11 cellular contexts compared by ENCODE assay signal in the genomic region with DNA sequence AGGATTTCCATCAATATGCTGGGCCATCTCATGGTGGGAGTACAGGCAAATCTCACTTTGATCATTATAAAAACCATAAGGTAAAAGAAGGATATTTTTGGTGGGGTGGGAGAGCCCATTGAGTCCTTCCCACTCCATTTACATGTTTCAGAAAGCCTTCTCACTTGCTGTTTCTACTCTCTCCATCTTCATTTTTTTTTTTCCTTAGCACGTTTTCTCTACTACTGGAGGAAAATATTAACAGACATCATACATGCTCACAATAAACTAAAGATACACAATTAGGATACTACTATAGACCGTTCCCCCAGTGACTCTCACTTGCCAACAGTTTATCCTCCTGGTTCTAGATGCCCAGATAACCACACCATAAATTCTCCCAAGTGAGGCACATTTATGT. TPM values are rescaled to one million over a fixed set of nuclear protein-coding genes. Genes with fewer than 3 reads are reported as not detected.
DNase-seq lines count a peak whose midpoint lies in the region; ATAC-seq and TF ChIP-seq lines count a peak whose summit lies in the region.
"Had no signal": no experiment of that assay in that cellular context is flagged by ENCODE, and none has a peak within 500 bp of the region (broad histone marks: within the 10 kb centered on the region; RNA-seq: fewer than 3 reads in every experiment).

No MANE protein-coding gene starts in this region.

- 75 to 79% methylated on average over 2 of the region's 2 CpGs for WGBS in aorta, 2 donors

- POLR2A ChIA-PET in activated B cell treated with CpG ODN at 0.5 μM for 24 hours (lab: Charles Lee), result no interaction called here

- ATAC-seq in stimulated activated naive CD8-positive, alpha-beta T cell treated with anti-CD3 and anti-CD28 coated beads, Interleukin-15, Interleukin-2, amounts not matched to agents 100 U/mL and 50 U/mL, for 24 hours, result no peak
- no peak for ATAC-seq in activated B cell treated with CpG ODN at 0.5 μM for 24 hours (ENCODE audit: low read depth)
- no peak for ATAC-seq in memory B cell (ENCODE audit: low read depth)
- ATAC-seq in aorta (ENCODE audit: low FRiP score), result no peak
- no peak for ATAC-seq in HG02642 (IDR thresholded peaks at IDR 0.05; ENCODE audit: poor library complexity, unreplicated experiment)
- ATAC-seq in HG03342 (IDR thresholded peaks at IDR 0.05; ENCODE audit: unreplicated experiment), result no peak
- ATAC-seq: HepG2 had no signal

- H3K36me3 ChIP-seq in aorta (ENCODE audit: control insufficient read depth in 1 of 2, insufficient read depth in 2 of 2, low read length in 1 of 2) (no peaks in the 10 kb centered on the region), HAP-1 (replicated peaks) (peaks cover 15% of the 10 kb centered on the region)
- H3K36me3 ChIP-seq: vagina had no signal

- in situ Hi-C loops in HAP-1 (cut with MboI; ENCODE audit: low sequenced_read_pairs), result no loop called here

- no peaks in the 10 kb centered on the region for H3K9me3 Mint-ChIP-seq in stimulated activated naive CD8-positive, alpha-beta T cell treated with anti-CD3 and anti-CD28 coated beads, Interleukin-15, Interleukin-2, amounts not matched to agents 100 ng/mL and 50 ng/mL, for 24 hours
- H3K9me3 Mint-ChIP-seq in activated B cell treated with CpG ODN at 0.5 μM for 24 hours, result no peaks in the 10 kb centered on the region
- no peaks in the 10 kb centered on the region for H3K9me3 Mint-ChIP-seq in memory B cell

- H3K27ac Mint-ChIP-seq in stimulated activated naive CD8-positive, alpha-beta T cell treated with anti-CD3 and anti-CD28 coated beads, Interleukin-15, Interleukin-2, amounts not matched to agents 100 ng/mL and 50 ng/mL, for 24 hours, result peak overlapping the region; percentile 74
- H3K27ac Mint-ChIP-seq in activated B cell treated with CpG ODN at 0.5 μM for 24 hours (peak overlapping the region; percentile 13), memory B cell (peak overlapping the region; percentile 98)

- no peak overlapping the region for H3K4me3 ChIP-seq in aorta (ENCODE audit: low read length in 2 of 2)
- H3K4me3 ChIP-seq in HAP-1, result no peak overlapping the region
- H3K4me3 ChIP-seq: vagina had no signal

- H3K27me3 ChIP-seq in aorta (ENCODE audit: control insufficient read depth in 1 of 2, insufficient read depth in 2 of 2, low read length in 1 of 2), result no peaks in the 10 kb centered on the region
- H3K27me3 ChIP-seq in HAP-1 (ENCODE audit: low read depth), result no peaks in the 10 kb centered on the region
- H3K27me3 ChIP-seq: vagina had no signal

- CTCF ChIA-PET in activated B cell treated with CpG ODN at 0.5 μM for 24 hours (lab: Charles Lee), result no interaction called here

- intact Hi-C loops in activated B cell treated with CpG ODN at 0.5 μM for 24 hours (cut with micrococcal nuclease) (no loop called here), aorta (cut with DNase I) (no loop called here)

- H3K4me3 Mint-ChIP-seq in stimulated activated naive CD8-positive, alpha-beta T cell treated with anti-CD3 and anti-CD28 coated beads, Interleukin-15, Interleukin-2, amounts not matched to agents 100 ng/mL and 50 ng/mL, for 24 hours, result peak overlapping the region; percentile 90
- peak overlapping the region; percentile 87 for H3K4me3 Mint-ChIP-seq in activated B cell treated with CpG ODN at 0.5 μM for 24 hours
- H3K4me3 Mint-ChIP-seq in memory B cell, result peak overlapping the region; percentile 35

- DNase-seq in stimulated activated naive CD8-positive, alpha-beta T cell treated with anti-CD3 and anti-CD28 coated beads, Interleukin-15, Interleukin-2, amounts not matched to agents 100 U/mL and 50 U/mL, for 24 hours, result no peak
- DNase-seq in activated B cell treated with CpG ODN at 0.5 μM for 24 hours (no peak), memory B cell (ENCODE audit: low spot score in 2 of 2) (no peak), aorta (no peak), HAP-1 (ENCODE audit: low spot score in 2 of 2) (no peak)
- DNase-seq: C1 segment of cervical spinal cord had no signal

- no peak for TF ChIP-seq CTCF in activated B cell treated with CpG ODN at 0.5 μM for 24 hours (IDR thresholded peaks at IDR 0.05)

- no peaks in the 10 kb centered on the region for H3K27me3 Mint-ChIP-seq in stimulated activated naive CD8-positive, alpha-beta T cell treated with anti-CD3 and anti-CD28 coated beads, Interleukin-15, Interleukin-2, amounts not matched to agents 100 ng/mL and 50 ng/mL, for 24 hours
- H3K27me3 Mint-ChIP-seq in activated B cell treated with CpG ODN at 0.5 μM for 24 hours, result no peaks in the 10 kb centered on the region
- H3K27me3 Mint-ChIP-seq in memory B cell, result no peaks in the 10 kb centered on the region

- peaks cover 32% of the 10 kb centered on the region for H3K36me3 Mint-ChIP-seq in stimulated activated naive CD8-positive, alpha-beta T cell treated with anti-CD3 and anti-CD28 coated beads, Interleukin-15, Interleukin-2, amounts not matched to agents 100 ng/mL and 50 ng/mL, for 24 hours (ENCODE audit: low read depth)
- peaks cover 15% of the 10 kb centered on the region for H3K36me3 Mint-ChIP-seq in activated B cell treated with CpG ODN at 0.5 μM for 24 hours (ENCODE audit: low read depth)
- no peaks in the 10 kb centered on the region for H3K36me3 Mint-ChIP-seq in memory B cell

- H3K27ac ChIP-seq in aorta (ENCODE audit: low read depth in 1 of 2, low read length in 2 of 2), result no peak overlapping the region

- H3K4me1 Mint-ChIP-seq in stimulated activated naive CD8-positive, alpha-beta T cell treated with anti-CD3 and anti-CD28 coated beads, Interleukin-15, Interleukin-2, amounts not matched to agents 100 ng/mL and 50 ng/mL, for 24 hours (ENCODE audit: low read depth), result peaks cover 37% of the 10 kb centered on the region
- H3K4me1 Mint-ChIP-seq in activated B cell treated with CpG ODN at 0.5 μM for 24 hours (peaks cover 37% of the 10 kb centered on the region), memory B cell (peaks cover 28% of the 10 kb centered on the region)

- H3K4me1 ChIP-seq in aorta (ENCODE audit: control insufficient read depth in 1 of 2, insufficient read depth in 2 of 2, low read length in 2 of 2) (no peaks in the 10 kb centered on the region), HAP-1 (peaks cover 3% of the 10 kb centered on the region)

- no peaks in the 10 kb centered on the region for H3K9me3 ChIP-seq in aorta (ENCODE audit: control insufficient read depth, low read length)
- no peaks in the 10 kb centered on the region for H3K9me3 ChIP-seq in HAP-1
- H3K9me3 ChIP-seq: vagina had no signal

RNA-seq across cellular contexts. Expression of gene AKAP8, which starts 1.8 kb away (rescaled TPM):
- total RNA-seq in activated B cell treated with CpG ODN at 0.5 μM for 24 hours, result 74.8 and 79.0 TPM in 2 replicates
- 10 to 100 TPM; 35.3 to 48.1 TPM for total RNA-seq in aorta
- 10 to 100 TPM in 1 of 2 donors, 1 to 10 TPM in 1; 7.5 to 22.2 TPM for polyA plus RNA-seq in aorta

RNA-seq across cellular contexts. Expression of gene AKAP8L, which starts 37.4 kb away (rescaled TPM):
- 126 and 163 TPM in 2 replicates for total RNA-seq in activated B cell treated with CpG ODN at 0.5 μM for 24 hours
- 100 to 1,000 TPM in 1 of 2 donors, 10 to 100 TPM in 1; 70.8 to 106 TPM for total RNA-seq in aorta
- 100 to 1,000 TPM in 1 of 2 donors, 10 to 100 TPM in 1; 34.7 to 243 TPM for polyA plus RNA-seq in aorta

RNA-seq across cellular contexts. Expression of gene BRD4, which starts 49.1 kb away (rescaled TPM):
- 144 and 164 TPM in 2 replicates for total RNA-seq in activated B cell treated with CpG ODN at 0.5 μM for 24 hours
- 100 to 1,000 TPM; 123 to 126 TPM for total RNA-seq in aorta
- 10 to 100 TPM; 12.3 to 50.6 TPM for polyA plus RNA-seq in aorta

Comparison
In these comparisons a context has a peak if more than half of its experiments do, and no peak if none do; other contexts are left out.
1. H3K27ac Mint-ChIP-seq: peak in every context shown above with its lines; median percentile 98 in memory B cell; 74 in stimulated activated naive CD8-positive, alpha-beta T cell treated with anti-CD3 and anti-CD28 coated beads, Interleukin-15, Interleukin-2, amounts not matched to agents 100 ng/mL and 50 ng/mL, for 24 hours; 13 in activated B cell treated with CpG ODN at 0.5 μM for 24 hours.
2. H3K4me3 Mint-ChIP-seq: peak in every context shown above with its lines; median percentile 90 in stimulated activated naive CD8-positive, alpha-beta T cell treated with anti-CD3 and anti-CD28 coated beads, Interleukin-15, Interleukin-2, amounts not matched to agents 100 ng/mL and 50 ng/mL, for 24 hours; 87 in activated B cell treated with CpG ODN at 0.5 μM for 24 hours; 35 in memory B cell.